Comparison of ENCODE assay signal across 13 cellular contexts in genomic region chr18:72181241-72181764, GRCh38.
DNase-seq lines count a peak whose midpoint lies in the region; ATAC-seq and TF ChIP-seq lines count a peak whose summit lies in the region.
"Had no signal": no experiment of that assay in that cellular context is flagged by ENCODE, and none has a peak within 500 bp of the region (broad histone marks: within the 10 kb centered on the region; RNA-seq: fewer than 3 reads in every experiment).

No MANE protein-coding gene starts in this region.

- CTCF ChIA-PET in CD8-positive, alpha-beta memory T cell (lab: Charles Lee), result no interaction called here

- H3K4me3 Mint-ChIP-seq in stimulated activated naive CD8-positive, alpha-beta T cell treated with anti-CD3 and anti-CD28 coated beads, Interleukin-15, amount 100 ng/mL, for 72 hours, result no peak overlapping the region
- no peak overlapping the region for H3K4me3 Mint-ChIP-seq in natural killer cell
- no peak overlapping the region for H3K4me3 Mint-ChIP-seq in CD8-positive, alpha-beta memory T cell
- H3K4me3 Mint-ChIP-seq: mesothelial cell of epicardium had no signal

- peak; percentile 8 for DNase-seq in stimulated activated CD4-positive, alpha-beta T cell treated with anti-CD3 and anti-CD28 coated beads, Interleukin-15, amount 100 ng/mL, for 24 hours
- DNase-seq in stimulated activated CD4-positive, alpha-beta T cell treated with anti-CD3 and anti-CD28 coated beads, Interleukin-4, amount 100 ng/mL, for 1 hour, result no peak
- DNase-seq in stimulated activated naive CD8-positive, alpha-beta T cell treated with anti-CD3 and anti-CD28 coated beads, Interleukin-15, amount 100 ng/mL, for 72 hours, result peak; percentile 1 to 33
- no peak for DNase-seq in natural killer cell
- DNase-seq in CD8-positive, alpha-beta memory T cell, result no peak
- DNase-seq in lower leg skin (ENCODE audit: low spot score in 2 of 2), result no peak
- DNase-seq: NCI-H1930 had no signal

- no peaks in the 10 kb centered on the region for H3K36me3 ChIP-seq in CD8-positive, alpha-beta memory T cell (ENCODE audit: insufficient read depth, low read length)
- H3K36me3 ChIP-seq: cardiac muscle cell, gastroesophageal sphincter, SJSA1 had no signal

- H3K27ac Mint-ChIP-seq in stimulated activated naive CD8-positive, alpha-beta T cell treated with anti-CD3 and anti-CD28 coated beads, Interleukin-15, amount 100 ng/mL, for 72 hours, result no peak overlapping the region
- no peak overlapping the region for H3K27ac Mint-ChIP-seq in natural killer cell
- no peak overlapping the region for H3K27ac Mint-ChIP-seq in CD8-positive, alpha-beta memory T cell
- H3K27ac Mint-ChIP-seq: mesothelial cell of epicardium had no signal

- H3K9me3 Mint-ChIP-seq in stimulated activated naive CD8-positive, alpha-beta T cell treated with anti-CD3 and anti-CD28 coated beads, Interleukin-15, amount 100 ng/mL, for 72 hours, result peaks cover 5 to 12% of the 10 kb centered on the region in 2 donors
- H3K9me3 Mint-ChIP-seq in natural killer cell, result peaks cover 8 to 13% of the 10 kb centered on the region in 2 donors
- H3K9me3 Mint-ChIP-seq in CD8-positive, alpha-beta memory T cell, result peaks cover 5 to 22% (median 16%) of the 10 kb centered on the region in 5 donors

- peaks cover 3% of the 10 kb centered on the region for H3K36me3 Mint-ChIP-seq in natural killer cell
- H3K36me3 Mint-ChIP-seq in CD8-positive, alpha-beta memory T cell, result no peaks in the 10 kb centered on the region
- H3K36me3 Mint-ChIP-seq: mesothelial cell of epicardium had no signal

- TF ChIP-seq CTCF in natural killer cell (IDR thresholded peaks at IDR 0.05) (no peak), lower leg skin (IDR thresholded peaks at IDR 0.05) (no peak)

- no peaks in the 10 kb centered on the region for H3K27me3 ChIP-seq in CD8-positive, alpha-beta memory T cell (ENCODE audit: insufficient read depth, low read length, poor library complexity, severe bottlenecking)
- H3K27me3 ChIP-seq: cardiac muscle cell, gastroesophageal sphincter, SJSA1 had no signal

- no peak overlapping the region for H3K27ac ChIP-seq in CD8-positive, alpha-beta memory T cell (ENCODE audit: low read depth, low read length)
- H3K27ac ChIP-seq: cardiac muscle cell, gastroesophageal sphincter, SJSA1 had no signal

- POLR2A ChIA-PET in CD8-positive, alpha-beta memory T cell (lab: Charles Lee), result no interaction called here

- TF ChIP-seq POLR2A in lower leg skin (IDR thresholded peaks at IDR 0.05), result no peak

- intact Hi-C loops in natural killer cell (cut with micrococcal nuclease), result no loop called here
- intact Hi-C loops in lower leg skin (cut with DNase I; ENCODE audit: low total_unique reads), result no loop called here

- H3K27me3 Mint-ChIP-seq in stimulated activated naive CD8-positive, alpha-beta T cell treated with anti-CD3 and anti-CD28 coated beads, Interleukin-15, amount 100 ng/mL, for 72 hours, result no peaks in the 10 kb centered on the region
- no peaks in the 10 kb centered on the region for H3K27me3 Mint-ChIP-seq in natural killer cell (ENCODE audit: low read depth in 2 of 2)
- no peaks in the 10 kb centered on the region for H3K27me3 Mint-ChIP-seq in CD8-positive, alpha-beta memory T cell

- H3K9me3 ChIP-seq in CD8-positive, alpha-beta memory T cell (ENCODE audit: low read length), result no peaks in the 10 kb centered on the region
- H3K9me3 ChIP-seq: gastroesophageal sphincter, SJSA1 had no signal

- no peak overlapping the region for H3K4me3 ChIP-seq in CD8-positive, alpha-beta memory T cell (ENCODE audit: low read length)
- H3K4me3 ChIP-seq in lower leg skin (ENCODE audit: low read depth, poor library complexity, severe bottlenecking), result no peak overlapping the region
- H3K4me3 ChIP-seq: cardiac muscle cell, gastroesophageal sphincter, SJSA1 had no signal

- H3K4me1 ChIP-seq in CD8-positive, alpha-beta memory T cell (ENCODE audit: insufficient read depth, low read length), result no peaks in the 10 kb centered on the region
- H3K4me1 ChIP-seq: gastroesophageal sphincter, SJSA1 had no signal

- WGBS in lower leg skin, 2 donors, result 61 to 63% methylated on average over 4 of the region's 4 CpGs

- peaks cover 5% of the 10 kb centered on the region for H3K4me1 Mint-ChIP-seq in stimulated activated naive CD8-positive, alpha-beta T cell treated with anti-CD3 and anti-CD28 coated beads, Interleukin-15, amount 100 ng/mL, for 72 hours
- H3K4me1 Mint-ChIP-seq in natural killer cell, result no peaks in the 10 kb centered on the region
- H3K4me1 Mint-ChIP-seq in CD8-positive, alpha-beta memory T cell, result no peaks in the 10 kb centered on the region
- H3K4me1 Mint-ChIP-seq: mesothelial cell of epicardium had no signal

- peak; percentile 89 for ATAC-seq in HG02571 (IDR thresholded peaks at IDR 0.05; ENCODE audit: unreplicated experiment)
- peak; percentile 88 for ATAC-seq in HG03520 (IDR thresholded peaks at IDR 0.05; ENCODE audit: unreplicated experiment)
- peak; percentile 97 for ATAC-seq in stimulated activated naive CD8-positive, alpha-beta T cell treated with anti-CD3 and anti-CD28 coated beads, Interleukin-15, amount 100 ng/mL, for 72 hours
- ATAC-seq in natural killer cell, result no peak
- ATAC-seq: gastroesophageal sphincter had no signal

Comparison
In these comparisons a context has a peak if more than half of its experiments do, and no peak if none do; other contexts are left out.
1. DNase-seq: peak in stimulated activated CD4-positive, alpha-beta T cell treated with anti-CD3 and anti-CD28 coated beads, Interleukin-15, amount 100 ng/mL, for 24 hours (single experiment) and stimulated activated naive CD8-positive, alpha-beta T cell treated with anti-CD3 and anti-CD28 coated beads, Interleukin-15, amount 100 ng/mL, for 72 hours (2 of 2); none in stimulated activated CD4-positive, alpha-beta T cell treated with anti-CD3 and anti-CD28 coated beads, Interleukin-4, amount 100 ng/mL, for 1 hour (single experiment), natural killer cell (single experiment), CD8-positive, alpha-beta memory T cell (0 of 5) and lower leg skin (0 of 2).
2. ATAC-seq: peak in HG02571 (single experiment), HG03520 (single experiment) and stimulated activated naive CD8-positive, alpha-beta T cell treated with anti-CD3 and anti-CD28 coated beads, Interleukin-15, amount 100 ng/mL, for 72 hours (single experiment); none in natural killer cell (0 of 3).